1 cellular context compared by ENCODE assay signal in the genomic region with DNA sequence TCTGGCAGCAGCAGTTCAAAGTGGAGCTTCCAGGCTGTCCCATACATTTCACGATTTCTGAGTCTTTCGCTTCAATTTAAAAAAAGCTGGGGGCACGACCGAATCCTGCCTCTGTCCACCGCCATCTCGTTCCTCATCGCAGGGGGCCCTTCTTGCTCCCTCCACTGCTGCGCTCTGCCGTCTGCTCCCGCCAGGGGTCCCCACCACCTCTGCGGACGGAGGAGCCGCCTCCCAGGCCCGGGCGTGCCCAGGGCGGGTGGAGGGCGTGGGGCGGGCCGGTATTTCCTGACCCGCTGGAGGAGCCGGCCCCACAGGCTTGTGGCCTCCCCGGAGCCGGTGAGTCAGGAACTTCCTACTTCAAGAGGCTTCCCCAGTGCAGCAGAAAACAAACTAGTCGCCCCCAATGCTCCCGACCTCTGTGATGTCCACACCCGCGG.
A peak's percentile ranks its signal among the peaks of the same experiment; 100 is the strongest.
TF ChIP-seq lines count a peak whose summit lies in the region.

No MANE protein-coding gene starts in this region.

TF ChIP-seq in GM12878, 131 proteins besides CTCF, POLR2A, EP300 and RAD21 (continued from another document and continues in another):
- TF ChIP-seq ZBTB33 (IDR thresholded peaks at IDR 0.05) (no peak), ZSCAN29 (IDR thresholded peaks at IDR 0.05) (peak; percentile 72; the same call in 1 of the 2 replicates), NRF1 (conservative IDR thresholded peaks at IDR 0.05; ENCODE audit: low read depth, low read length) (no peak), NFYA (IDR thresholded peaks at IDR 0.05; ENCODE audit: borderline replicate concordance, low read depth, low read length) (no peak), MTA3 (IDR thresholded peaks at IDR 0.05; ENCODE audit: borderline replicate concordance, low read length) (no peak), SKIL (IDR thresholded peaks at IDR 0.05; ENCODE audit: low read depth, poor library complexity, severe bottlenecking) (no peak), RAD51 (IDR thresholded peaks at IDR 0.05) (no peak), ETV6 (conservative IDR thresholded peaks at IDR 0.05 in 1 of 2, IDR thresholded peaks at IDR 0.05 in 1 of 2; ENCODE audit: borderline replicate concordance in 1 of 2, low read depth in 1 of 2) (no peak; a peak in 1 of 4 replicates), CHD1 (IDR thresholded peaks at IDR 0.05; ENCODE audit: low read depth, low read length) (peak; percentile 74; the same call in 1 of the 2 replicates), RBBP5 (conservative IDR thresholded peaks at IDR 0.05) (no peak), CBX3 (IDR thresholded peaks at IDR 0.05; ENCODE audit: borderline replicate concordance, low read depth) (no peak), PBX3 (IDR thresholded peaks at IDR 0.05; ENCODE audit: insufficient replicate concordance, low read depth, low read length) (no peak), SIN3A (IDR thresholded peaks at IDR 0.05; ENCODE audit: low read depth, low read length) (no peak), ZBED1 (IDR thresholded peaks at IDR 0.05; ENCODE audit: borderline replicate concordance) (peak; percentile 52; the same call in 1 of the 2 replicates), SIX5 (IDR thresholded peaks at IDR 0.05; ENCODE audit: low read depth, low read length, severe bottlenecking) (no peak), E4F1 (IDR thresholded peaks at IDR 0.05; ENCODE audit: borderline replicate concordance, partially characterized antibody) (no peak), ASH2L (IDR thresholded peaks at IDR 0.05; ENCODE audit: borderline replicate concordance, low read depth) (no peak), NFXL1 (IDR thresholded peaks at IDR 0.05; ENCODE audit: borderline replicate concordance) (no peak), RFX5 (IDR thresholded peaks at IDR 0.05; ENCODE audit: low read depth, low read length) (no peak), ZBTB4 (CRISPR knock-in tag; IDR thresholded peaks at IDR 0.05) (no peak), MEF2B (IDR thresholded peaks at IDR 0.05; ENCODE audit: partially characterized antibody, poor library complexity, severe bottlenecking) (no peak), DPF2 (IDR thresholded peaks at IDR 0.05) (peak; percentile 43; the same call in 1 of the 2 replicates), JUNB (IDR thresholded peaks at IDR 0.05) (no peak), LARP7 (IDR thresholded peaks at IDR 0.05) (no peak; the same call in 1 of the 2 replicates), CBX5 (IDR thresholded peaks at IDR 0.05; ENCODE audit: low read depth) (no peak), SMC3 (IDR thresholded peaks at IDR 0.05; ENCODE audit: borderline replicate concordance, low read length) (peak; percentile 60; the same call in 1 of the 2 replicates), NR2C1 (IDR thresholded peaks at IDR 0.05) (no peak), STAT3 (IDR thresholded peaks at IDR 0.05; ENCODE audit: low read depth, low read length) (no peak), SMAD5 (IDR thresholded peaks at IDR 0.05; ENCODE audit: low read depth) (no peak; the same call in 1 of the 2 replicates), FOS (IDR thresholded peaks at IDR 0.05; ENCODE audit: borderline replicate concordance, extremely low read depth, insufficient read length) (no peak), ESRRA (IDR thresholded peaks at IDR 0.05; ENCODE audit: low read length) (no peak), WRNIP1 (IDR thresholded peaks at IDR 0.05; ENCODE audit: borderline replicate concordance, low read depth, low read length) (no peak), ZZZ3 (IDR thresholded peaks at IDR 0.05; ENCODE audit: control insufficient read depth, insufficient read length, low read depth) (no peak), PML (IDR thresholded peaks at IDR 0.05; ENCODE audit: low read length) (no peak), RUNX3 (IDR thresholded peaks at IDR 0.05; ENCODE audit: low read length) (no peak), RB1 (IDR thresholded peaks at IDR 0.05; ENCODE audit: borderline replicate concordance) (peak; percentile 39; the same call in 1 of the 2 replicates), EZH2 (IDR thresholded peaks at IDR 0.05; ENCODE audit: borderline replicate concordance, control insufficient read depth, low read depth, low read length) (no peak)
- TF ChIP-seq, protein P1, sequence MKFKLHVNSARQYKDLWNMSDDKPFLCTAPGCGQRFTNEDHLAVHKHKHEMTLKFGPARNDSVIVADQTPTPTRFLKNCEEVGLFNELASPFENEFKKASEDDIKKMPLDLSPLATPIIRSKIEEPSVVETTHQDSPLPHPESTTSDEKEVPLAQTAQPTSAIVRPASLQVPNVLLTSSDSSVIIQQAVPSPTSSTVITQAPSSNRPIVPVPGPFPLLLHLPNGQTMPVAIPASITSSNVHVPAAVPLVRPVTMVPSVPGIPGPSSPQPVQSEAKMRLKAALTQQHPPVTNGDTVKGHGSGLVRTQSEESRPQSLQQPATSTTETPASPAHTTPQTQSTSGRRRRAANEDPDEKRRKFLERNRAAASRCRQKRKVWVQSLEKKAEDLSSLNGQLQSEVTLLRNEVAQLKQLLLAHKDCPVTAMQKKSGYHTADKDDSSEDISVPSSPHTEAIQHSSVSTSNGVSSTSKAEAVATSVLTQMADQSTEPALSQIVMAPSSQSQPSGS (IDR thresholded peaks at IDR 0.05; ENCODE audit: low read length): no peak
- TF ChIP-seq, protein P2, sequence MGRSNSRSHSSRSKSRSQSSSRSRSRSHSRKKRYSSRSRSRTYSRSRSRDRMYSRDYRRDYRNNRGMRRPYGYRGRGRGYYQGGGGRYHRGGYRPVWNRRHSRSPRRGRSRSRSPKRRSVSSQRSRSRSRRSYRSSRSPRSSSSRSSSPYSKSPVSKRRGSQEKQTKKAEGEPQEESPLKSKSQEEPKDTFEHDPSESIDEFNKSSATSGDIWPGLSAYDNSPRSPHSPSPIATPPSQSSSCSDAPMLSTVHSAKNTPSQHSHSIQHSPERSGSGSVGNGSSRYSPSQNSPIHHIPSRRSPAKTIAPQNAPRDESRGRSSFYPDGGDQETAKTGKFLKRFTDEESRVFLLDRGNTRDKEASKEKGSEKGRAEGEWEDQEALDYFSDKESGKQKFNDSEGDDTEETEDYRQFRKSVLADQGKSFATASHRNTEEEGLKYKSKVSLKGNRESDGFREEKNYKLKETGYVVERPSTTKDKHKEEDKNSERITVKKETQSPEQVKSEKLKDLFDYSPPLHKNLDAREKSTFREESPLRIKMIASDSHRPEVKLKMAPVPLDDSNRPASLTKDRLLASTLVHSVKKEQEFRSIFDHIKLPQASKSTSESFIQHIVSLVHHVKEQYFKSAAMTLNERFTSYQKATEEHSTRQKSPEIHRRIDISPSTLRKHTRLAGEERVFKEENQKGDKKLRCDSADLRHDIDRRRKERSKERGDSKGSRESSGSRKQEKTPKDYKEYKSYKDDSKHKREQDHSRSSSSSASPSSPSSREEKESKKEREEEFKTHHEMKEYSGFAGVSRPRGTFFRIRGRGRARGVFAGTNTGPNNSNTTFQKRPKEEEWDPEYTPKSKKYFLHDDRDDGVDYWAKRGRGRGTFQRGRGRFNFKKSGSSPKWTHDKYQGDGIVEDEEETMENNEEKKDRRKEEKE (IDR thresholded peaks at IDR 0.05): no peak
- TF ChIP-seq, protein P3, sequence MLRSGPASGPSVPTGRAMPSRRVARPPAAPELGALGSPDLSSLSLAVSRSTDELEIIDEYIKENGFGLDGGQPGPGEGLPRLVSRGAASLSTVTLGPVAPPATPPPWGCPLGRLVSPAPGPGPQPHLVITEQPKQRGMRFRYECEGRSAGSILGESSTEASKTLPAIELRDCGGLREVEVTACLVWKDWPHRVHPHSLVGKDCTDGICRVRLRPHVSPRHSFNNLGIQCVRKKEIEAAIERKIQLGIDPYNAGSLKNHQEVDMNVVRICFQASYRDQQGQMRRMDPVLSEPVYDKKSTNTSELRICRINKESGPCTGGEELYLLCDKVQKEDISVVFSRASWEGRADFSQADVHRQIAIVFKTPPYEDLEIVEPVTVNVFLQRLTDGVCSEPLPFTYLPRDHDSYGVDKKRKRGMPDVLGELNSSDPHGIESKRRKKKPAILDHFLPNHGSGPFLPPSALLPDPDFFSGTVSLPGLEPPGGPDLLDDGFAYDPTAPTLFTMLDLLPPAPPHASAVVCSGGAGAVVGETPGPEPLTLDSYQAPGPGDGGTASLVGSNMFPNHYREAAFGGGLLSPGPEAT (IDR thresholded peaks at IDR 0.05; ENCODE audit: low read depth): no peak
- TF ChIP-seq, protein P4, sequence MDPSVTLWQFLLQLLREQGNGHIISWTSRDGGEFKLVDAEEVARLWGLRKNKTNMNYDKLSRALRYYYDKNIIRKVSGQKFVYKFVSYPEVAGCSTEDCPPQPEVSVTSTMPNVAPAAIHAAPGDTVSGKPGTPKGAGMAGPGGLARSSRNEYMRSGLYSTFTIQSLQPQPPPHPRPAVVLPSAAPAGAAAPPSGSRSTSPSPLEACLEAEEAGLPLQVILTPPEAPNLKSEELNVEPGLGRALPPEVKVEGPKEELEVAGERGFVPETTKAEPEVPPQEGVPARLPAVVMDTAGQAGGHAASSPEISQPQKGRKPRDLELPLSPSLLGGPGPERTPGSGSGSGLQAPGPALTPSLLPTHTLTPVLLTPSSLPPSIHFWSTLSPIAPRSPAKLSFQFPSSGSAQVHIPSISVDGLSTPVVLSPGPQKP (IDR thresholded peaks at IDR 0.05; ENCODE audit: low read depth, low read length): no peak
